Comparison of ENCODE assay signal across 1 cellular context in the genomic region with DNA sequence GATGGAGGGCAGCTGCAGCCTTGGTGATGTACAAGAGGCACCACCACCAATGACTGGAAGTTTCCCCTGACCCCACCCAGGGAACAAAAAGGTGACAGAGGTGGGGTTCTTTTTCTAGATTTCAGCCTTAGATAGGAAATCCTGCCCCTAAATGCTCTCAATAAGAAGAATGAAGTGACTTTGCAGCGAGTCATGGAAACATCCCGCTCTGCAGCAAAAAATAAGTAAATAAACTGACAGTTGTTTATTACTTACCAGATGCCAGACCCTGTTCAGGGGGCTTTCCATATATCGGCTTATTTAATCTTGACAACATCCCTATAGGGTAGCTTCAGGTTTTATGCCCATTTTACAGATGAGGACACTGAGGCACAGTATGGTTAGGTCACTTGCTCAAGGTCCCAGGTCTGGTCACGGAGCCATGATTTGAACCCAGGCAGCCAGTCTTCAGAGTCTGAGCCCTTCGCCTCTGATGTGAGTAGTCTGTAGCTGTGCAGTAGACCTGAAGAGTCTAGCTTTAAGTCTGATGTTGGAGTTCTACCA.
TF ChIP-seq lines count a peak whose summit lies in the region.

No MANE protein-coding gene starts in this region.

TF ChIP-seq in IMR-90, 13 proteins besides CTCF, POLR2A, EP300 and RAD21:
- TF ChIP-seq SMC3 (IDR thresholded peaks at IDR 0.05; ENCODE audit: low read depth, low read length) (no peak), MAFK (IDR thresholded peaks at IDR 0.05; ENCODE audit: low read depth, low read length) (no peak), RFX5 (IDR thresholded peaks at IDR 0.05; ENCODE audit: low read depth, low read length) (no peak), MAZ (IDR thresholded peaks at IDR 0.05; ENCODE audit: borderline replicate concordance, low read depth, low read length) (no peak), MXI1 (IDR thresholded peaks at IDR 0.05; ENCODE audit: borderline replicate concordance, low read depth, low read length) (no peak), NFE2L2 (IDR thresholded peaks at IDR 0.05; ENCODE audit: low read depth, low read length) (no peak), BHLHE40 (IDR thresholded peaks at IDR 0.05; ENCODE audit: low read depth, low read length) (no peak)
